In genomic region chr2:205712983-205713531, GRCh38 we compare ENCODE assay signal across 1 cellular context.
TF ChIP-seq lines count a peak whose summit lies in the region.

No MANE protein-coding gene starts in this region.

TF ChIP-seq in SK-N-SH treated with all-trans-retinoic acid at 6 μM for 48 hours, 23 proteins besides CTCF, POLR2A, EP300 and RAD21 (continued from another document):
- TF ChIP-seq POU6F1 (CRISPR knock-in tag; IDR thresholded peaks at IDR 0.05; ENCODE audit: borderline replicate concordance, low read depth) = no peak
- no peak for TF ChIP-seq RARB (CRISPR knock-in tag; IDR thresholded peaks at IDR 0.05)
- TF ChIP-seq, protein P1, sequence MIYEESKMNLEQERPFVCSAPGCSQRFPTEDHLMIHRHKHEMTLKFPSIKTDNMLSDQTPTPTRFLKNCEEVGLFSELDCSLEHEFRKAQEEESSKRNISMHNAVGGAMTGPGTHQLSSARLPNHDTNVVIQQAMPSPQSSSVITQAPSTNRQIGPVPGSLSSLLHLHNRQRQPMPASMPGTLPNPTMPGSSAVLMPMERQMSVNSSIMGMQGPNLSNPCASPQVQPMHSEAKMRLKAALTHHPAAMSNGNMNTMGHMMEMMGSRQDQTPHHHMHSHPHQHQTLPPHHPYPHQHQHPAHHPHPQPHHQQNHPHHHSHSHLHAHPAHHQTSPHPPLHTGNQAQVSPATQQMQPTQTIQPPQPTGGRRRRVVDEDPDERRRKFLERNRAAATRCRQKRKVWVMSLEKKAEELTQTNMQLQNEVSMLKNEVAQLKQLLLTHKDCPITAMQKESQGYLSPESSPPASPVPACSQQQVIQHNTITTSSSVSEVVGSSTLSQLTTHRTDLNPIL (CRISPR knock-in tag; IDR thresholded peaks at IDR 0.05; ENCODE audit: low read depth) = no peak
- TF ChIP-seq ESRRG (CRISPR knock-in tag; IDR thresholded peaks at IDR 0.05) = no peak
- no peak for TF ChIP-seq CSRNP3 (CRISPR knock-in tag; IDR thresholded peaks at IDR 0.05)
- TF ChIP-seq ZFP3 (CRISPR knock-in tag; IDR thresholded peaks at IDR 0.05) = no peak
- TF ChIP-seq ZNF565 (CRISPR knock-in tag; conservative IDR thresholded peaks at IDR 0.05; ENCODE audit: low read depth) = no peak
- no peak for TF ChIP-seq BACH2 (CRISPR knock-in tag; IDR thresholded peaks at IDR 0.05; ENCODE audit: borderline replicate concordance)
- TF ChIP-seq ISL1 (CRISPR knock-in tag; IDR thresholded peaks at IDR 0.05) = no peak
- TF ChIP-seq ARNTL (CRISPR knock-in tag; IDR thresholded peaks at IDR 0.05; ENCODE audit: borderline replicate concordance, low read depth) = no peak
- TF ChIP-seq TCF4 (CRISPR knock-in tag; IDR thresholded peaks at IDR 0.05; ENCODE audit: borderline replicate concordance) = no peak
- TF ChIP-seq OSR1 (CRISPR knock-in tag; IDR thresholded peaks at IDR 0.05) = no peak
- no peak for TF ChIP-seq TOX (CRISPR knock-in tag; IDR thresholded peaks at IDR 0.05; ENCODE audit: borderline replicate concordance)
- no peak for TF ChIP-seq CSDC2 (CRISPR knock-in tag; IDR thresholded peaks at IDR 0.05)
- no peak for TF ChIP-seq ZNF70 (CRISPR knock-in tag; IDR thresholded peaks at IDR 0.05)
- TF ChIP-seq, protein P2, sequence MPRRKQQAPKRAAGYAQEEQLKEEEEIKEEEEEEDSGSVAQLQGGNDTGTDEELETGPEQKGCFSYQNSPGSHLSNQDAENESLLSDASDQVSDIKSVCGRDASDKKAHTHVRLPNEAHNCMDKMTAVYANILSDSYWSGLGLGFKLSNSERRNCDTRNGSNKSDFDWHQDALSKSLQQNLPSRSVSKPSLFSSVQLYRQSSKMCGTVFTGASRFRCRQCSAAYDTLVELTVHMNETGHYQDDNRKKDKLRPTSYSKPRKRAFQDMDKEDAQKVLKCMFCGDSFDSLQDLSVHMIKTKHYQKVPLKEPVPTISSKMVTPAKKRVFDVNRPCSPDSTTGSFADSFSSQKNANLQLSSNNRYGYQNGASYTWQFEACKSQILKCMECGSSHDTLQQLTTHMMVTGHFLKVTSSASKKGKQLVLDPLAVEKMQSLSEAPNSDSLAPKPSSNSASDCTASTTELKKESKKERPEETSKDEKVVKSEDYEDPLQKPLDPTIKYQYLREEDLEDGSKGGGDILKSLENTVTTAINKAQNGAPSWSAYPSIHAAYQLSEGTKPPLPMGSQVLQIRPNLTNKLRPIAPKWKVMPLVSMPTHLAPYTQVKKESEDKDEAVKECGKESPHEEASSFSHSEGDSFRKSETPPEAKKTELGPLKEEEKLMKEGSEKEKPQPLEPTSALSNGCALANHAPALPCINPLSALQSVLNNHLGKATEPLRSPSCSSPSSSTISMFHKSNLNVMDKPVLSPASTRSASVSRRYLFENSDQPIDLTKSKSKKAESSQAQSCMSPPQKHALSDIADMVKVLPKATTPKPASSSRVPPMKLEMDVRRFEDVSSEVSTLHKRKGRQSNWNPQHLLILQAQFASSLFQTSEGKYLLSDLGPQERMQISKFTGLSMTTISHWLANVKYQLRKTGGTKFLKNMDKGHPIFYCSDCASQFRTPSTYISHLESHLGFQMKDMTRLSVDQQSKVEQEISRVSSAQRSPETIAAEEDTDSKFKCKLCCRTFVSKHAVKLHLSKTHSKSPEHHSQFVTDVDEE (CRISPR knock-in tag; IDR thresholded peaks at IDR 0.05) = no peak
